8 cellular contexts compared by ENCODE assay signal in genomic region chr9:98255578-98256296, GRCh38. TPM values are rescaled to one million over a fixed set of nuclear protein-coding genes. Genes with fewer than 3 reads are reported as not detected.
DNase-seq lines count a peak whose midpoint lies in the region; ATAC-seq and TF ChIP-seq lines count a peak whose summit lies in the region.

A gene with protein sequence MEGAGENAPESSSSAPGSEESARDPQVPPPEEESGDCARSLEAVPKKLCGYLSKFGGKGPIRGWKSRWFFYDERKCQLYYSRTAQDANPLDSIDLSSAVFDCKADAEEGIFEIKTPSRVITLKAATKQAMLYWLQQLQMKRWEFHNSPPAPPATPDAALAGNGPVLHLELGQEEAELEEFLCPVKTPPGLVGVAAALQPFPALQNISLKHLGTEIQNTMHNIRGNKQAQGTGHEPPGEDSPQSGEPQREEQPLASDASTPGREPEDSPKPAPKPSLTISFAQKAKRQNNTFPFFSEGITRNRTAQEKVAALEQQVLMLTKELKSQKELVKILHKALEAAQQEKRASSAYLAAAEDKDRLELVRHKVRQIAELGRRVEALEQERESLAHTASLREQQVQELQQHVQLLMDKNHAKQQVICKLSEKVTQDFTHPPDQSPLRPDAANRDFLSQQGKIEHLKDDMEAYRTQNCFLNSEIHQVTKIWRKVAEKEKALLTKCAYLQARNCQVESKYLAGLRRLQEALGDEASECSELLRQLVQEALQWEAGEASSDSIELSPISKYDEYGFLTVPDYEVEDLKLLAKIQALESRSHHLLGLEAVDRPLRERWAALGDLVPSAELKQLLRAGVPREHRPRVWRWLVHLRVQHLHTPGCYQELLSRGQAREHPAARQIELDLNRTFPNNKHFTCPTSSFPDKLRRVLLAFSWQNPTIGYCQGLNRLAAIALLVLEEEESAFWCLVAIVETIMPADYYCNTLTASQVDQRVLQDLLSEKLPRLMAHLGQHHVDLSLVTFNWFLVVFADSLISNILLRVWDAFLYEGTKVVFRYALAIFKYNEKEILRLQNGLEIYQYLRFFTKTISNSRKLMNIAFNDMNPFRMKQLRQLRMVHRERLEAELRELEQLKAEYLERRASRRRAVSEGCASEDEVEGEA (minus strand): TSS chr9:98255649. CDS start chr9:98255541, 108 bp downstream.

- TF ChIP-seq CTCF in RWPE1 (conservative IDR thresholded peaks at IDR 0.05; ENCODE audit: low read depth) (no peak; the same call in 1 of the 2 replicates), fibroblast of pulmonary artery (IDR thresholded peaks at IDR 0.05; ENCODE audit: low read length, missing control alignments) (peak; percentile 20)

- in situ Hi-C loops in G401 (cut with HindIII; ENCODE audit: low sequenced_read_pairs): no loop called here

- peak within 1 kb of the TSS; percentile 98 for H3K4me3 Mint-ChIP-seq in natural killer cell treated with Interleukin-12 subunit alpha and Interleukin-12 subunit beta and Interleukin-15 and Interleukin-18, amount 100 ng/mL, for 72 hours

- POLR2A ChIA-PET in RWPE1 (lab: Yijun Ruan, JAX; ENCODE audit: low non-redundant PET): interaction anchor here (0.7 to 1.8 kb wide), 3 partner anchors 33 to 333 kb away, joined by 7 to 17 read pairs (median 14); partner anchors contain the start of genes CORO2A and TRMO

- no peaks in the 10 kb centered on the region for H3K27me3 Mint-ChIP-seq in natural killer cell treated with Interleukin-12 subunit alpha and Interleukin-12 subunit beta and Interleukin-15 and Interleukin-18, amount 100 ng/mL, for 72 hours

- no peaks in the 10 kb centered on the region for H3K36me3 Mint-ChIP-seq in natural killer cell treated with Interleukin-12 subunit alpha and Interleukin-12 subunit beta and Interleukin-15 and Interleukin-18, amount 100 ng/mL, for 72 hours

- H3K27ac ChIP-seq in RWPE1: peak within 1 kb of the TSS; percentile 99

- H3K27me3 ChIP-seq in H7 (ENCODE audit: control insufficient read depth, insufficient read depth, low read length): no peaks in the 10 kb centered on the region

- H3K9me3 Mint-ChIP-seq in natural killer cell treated with Interleukin-12 subunit alpha and Interleukin-12 subunit beta and Interleukin-15 and Interleukin-18, amount 100 ng/mL, for 72 hours: no peaks in the 10 kb centered on the region

- H3K4me3 ChIP-seq in H7 (ENCODE audit: insufficient read depth, low read depth, low read length) (peak within 1 kb of the TSS; percentile 80), fibroblast of pulmonary artery (replicated peaks; ENCODE audit: low read depth, low read length) (peak within 1 kb of the TSS; percentile 94)

- H3K36me3 ChIP-seq in H7 (replicated peaks; ENCODE audit: control insufficient read depth, insufficient read depth, low read length): no peaks in the 10 kb centered on the region

- CTCF ChIA-PET in RWPE1 (lab: Yijun Ruan, JAX): interaction anchor here (0.5 to 1.7 kb wide), 16 partner anchors 34 to 549 kb away, joined by 3 to 9 read pairs (median 4); partner anchors contain the start of genes CORO2A and NANS

- peak within 1 kb of the TSS; percentile 88 to 97 for H3K27ac Mint-ChIP-seq in natural killer cell treated with Interleukin-12 subunit alpha and Interleukin-12 subunit beta and Interleukin-15 and Interleukin-18, amount 100 ng/mL, for 72 hours

- DNase-seq in G401 (ENCODE audit: low spot score): peak; percentile 91
- peak; percentile 99 for DNase-seq in H7
- peak; percentile 98 for DNase-seq in LoVo (ENCODE audit: low spot score)
- DNase-seq in RWPE1 (ENCODE audit: low spot score): peak; percentile 98
- peak; percentile 97 for DNase-seq in activated effector memory CD4-positive, alpha-beta T cell treated with Interleukin-2 at 50 U/mL for 16 hours
- peak; percentile 95 for DNase-seq in fibroblast of pulmonary artery (ENCODE audit: low read depth)
- DNase-seq in natural killer cell treated with Interleukin-12 subunit alpha and Interleukin-12 subunit beta and Interleukin-15 and Interleukin-18, amount 100 ng/mL, for 72 hours (ENCODE audit: low spot score): peak; percentile 97
- peak; percentile 96 for DNase-seq in stimulated activated naive CD4-positive, alpha-beta T cell treated with Interleukin-2 at 50 U/mL for 16 hours (lab: John Stamatoyannopoulos, UW)

- peak; percentile 94 to 96 for ATAC-seq in natural killer cell treated with Interleukin-12 subunit alpha and Interleukin-12 subunit beta and Interleukin-15 and Interleukin-18, amount 100 ng/mL, for 72 hours

- peaks cover 21 to 24% of the 10 kb centered on the region in 2 donors for H3K4me1 Mint-ChIP-seq in natural killer cell treated with Interleukin-12 subunit alpha and Interleukin-12 subunit beta and Interleukin-15 and Interleukin-18, amount 100 ng/mL, for 72 hours (ENCODE audit: low read depth in 2 of 2)

RNA-seq across cellular contexts. Expression of the gene that starts here (rescaled TPM):
- 4.9 and 7.6 TPM in 2 replicates for total RNA-seq in G401 (2014; rRNA removed; shearing (Covaris generic))
- 4.2 and 4.5 TPM in 2 replicates for total RNA-seq in H7 (2014; rRNA removed; shearing (Covaris generic))
- 1 to 10 TPM; 3.9 to 4.2 TPM for total RNA-seq in natural killer cell treated with Interleukin-12 subunit alpha and Interleukin-12 subunit beta and Interleukin-15 and Interleukin-18, amount 100 ng/mL, for 72 hours

Comparison
In these comparisons a context has a peak if more than half of its experiments do, and no peak if none do; other contexts are left out.
1. Peak in every context shown above with its lines: DNase-seq, ATAC-seq, H3K4me3 ChIP-seq and H3K27ac ChIP-seq.